In genomic region chr4:6313216-6313615, GRCh38 we compare ENCODE assay signal across 15 cellular contexts.
"Had no signal": no experiment of that assay in that cellular context is flagged by ENCODE, and none has a peak within 500 bp of the region (broad histone marks: within the 10 kb centered on the region; RNA-seq: fewer than 3 reads in every experiment).

No MANE protein-coding gene starts in this region.

- H3K36me3 ChIP-seq: heart left ventricle, neutrophil, spleen, tibial artery had no signal

- H3K4me3 Mint-ChIP-seq: dendritic cell treated with granulocyte-macrophage colony-stimulating factor and Interleukin-4, amounts not matched to agents 40 ng/mL and 50 ng/mL, for 4 days; naive thymus-derived CD4-positive, alpha-beta T cell; nephron progenitor cell; stimulated activated memory B cell treated with anti-CD40 and anti-IgM and Interleukin-4, amounts not matched to agents 10 μg/mL and 1 μg/mL and 100 μg/mL, for 72 hours; stimulated activated naive CD8-positive, alpha-beta T cell treated with anti-CD3 and anti-CD28 coated beads, Interleukin-15, Interleukin-2, amounts not matched to agents 100 ng/mL and 50 ng/mL, for 24 hours had no signal

- H3K4me3 ChIP-seq: heart left ventricle, psoas muscle, spleen, tibial artery had no signal

- H3K4me1 Mint-ChIP-seq: stimulated activated memory B cell treated with anti-CD40 and anti-IgM and Interleukin-4, amounts not matched to agents 10 μg/mL and 1 μg/mL and 100 μg/mL, for 72 hours had no signal

- H3K9me3 ChIP-seq: heart left ventricle, neutrophil, psoas muscle, tibial artery had no signal

- H3K36me3 Mint-ChIP-seq: stimulated activated memory B cell treated with anti-CD40 and anti-IgM and Interleukin-4, amounts not matched to agents 10 μg/mL and 1 μg/mL and 100 μg/mL, for 72 hours had no signal

- DNase-seq: heart left ventricle; hippocampal formation; kidney glomerular epithelial cell; naive thymus-derived CD4-positive, alpha-beta T cell; nephron progenitor cell; psoas muscle; spleen; stimulated activated CD4-positive, alpha-beta T cell treated with anti-CD3 and anti-CD28 coated beads, Interleukin-15, amount 100 ng/mL, for 24 hours; stimulated activated CD4-positive, alpha-beta T cell treated with anti-CD3 and anti-CD28 coated beads, Interleukin-1b, Interleukin-23, amount 100 ng/mL, for 48 hours; stimulated activated CD4-positive, alpha-beta T cell treated with anti-CD3 and anti-CD28 coated beads, Interleukin-4, amount 100 ng/mL, for 24 hours; tibial artery had no signal

- H3K4me1 ChIP-seq: psoas muscle had no signal

- H3K27ac ChIP-seq: heart left ventricle, neutrophil, psoas muscle, tibial artery had no signal

- H3K9me3 Mint-ChIP-seq: stimulated activated memory B cell treated with anti-CD40 and anti-IgM and Interleukin-4, amounts not matched to agents 10 μg/mL and 1 μg/mL and 100 μg/mL, for 72 hours; stimulated activated naive CD8-positive, alpha-beta T cell treated with anti-CD3 and anti-CD28 coated beads, Interleukin-15, Interleukin-2, amounts not matched to agents 100 ng/mL and 50 ng/mL, for 24 hours had no signal

- H3K27ac Mint-ChIP-seq: dendritic cell treated with granulocyte-macrophage colony-stimulating factor and Interleukin-4, amounts not matched to agents 40 ng/mL and 50 ng/mL, for 4 days; naive thymus-derived CD4-positive, alpha-beta T cell; nephron progenitor cell; stimulated activated memory B cell treated with anti-CD40 and anti-IgM and Interleukin-4, amounts not matched to agents 10 μg/mL and 1 μg/mL and 100 μg/mL, for 72 hours; stimulated activated naive CD8-positive, alpha-beta T cell treated with anti-CD3 and anti-CD28 coated beads, Interleukin-15, Interleukin-2, amounts not matched to agents 100 ng/mL and 50 ng/mL, for 24 hours had no signal
